8 cellular contexts compared by ENCODE assay signal in genomic region chr14:72892103-72892878, GRCh38. TPM values are rescaled to one million over a fixed set of nuclear protein-coding genes. Genes with fewer than 3 reads are reported as not detected.
A peak's percentile ranks its signal among the peaks of the same experiment; 100 is the strongest.
DNase-seq lines count a peak whose midpoint lies in the region; ATAC-seq and TF ChIP-seq lines count a peak whose summit lies in the region.

No MANE protein-coding gene starts in this region.

- H3K27ac ChIP-seq in CD4-positive, CD25-positive, alpha-beta regulatory T cell (ENCODE audit: insufficient read depth, low read length, poor library complexity, severe bottlenecking), result no peak overlapping the region
- H3K27ac ChIP-seq in trophoblast cell (ENCODE audit: low read depth, low read length), result no peak overlapping the region

- H3K79me1 ChIP-seq in trophoblast cell (ENCODE audit: low read length), result no peaks in the 10 kb centered on the region

- peaks cover 49% of the 10 kb centered on the region for H3K27me3 Mint-ChIP-seq in CD4-positive, CD25-positive, alpha-beta regulatory T cell

- peaks cover 30% of the 10 kb centered on the region for H3K4me1 ChIP-seq in CD4-positive, CD25-positive, alpha-beta regulatory T cell (ENCODE audit: control insufficient read depth, insufficient read depth, low read length, poor library complexity, severe bottlenecking)
- peaks cover 14 to 19% of the 10 kb centered on the region in 2 experiments for H3K4me1 ChIP-seq in trophoblast cell (ENCODE audit: control insufficient read depth in 1 of 2, insufficient read depth in 2 of 2, low read length in 2 of 2)

- DNase-seq in CD4-positive, CD25-positive, alpha-beta regulatory T cell, result peak; percentile 13 to 46 (median 32)
- DNase-seq in Jurkat, Clone E6-1 (ENCODE audit: low read depth, low spot score), result no peak
- DNase-seq in activated T-cell treated with anti-CD3 and anti-CD28 coated beads for 4 hours (peak; percentile 9), fibroblast of the aortic adventitia (ENCODE audit: low read depth) (peak; percentile 55), trophoblast cell (peak in 1 of 2 donors; percentile 31)
- DNase-seq in NK-92 treated with Interleukin-12 subunit alpha and Interleukin-12 subunit beta, amount 100 ng/mL, for 24 hours (lab: John Stamatoyannopoulos, UW), result no peak

- no CpG with 5 or more reads among the region's 47 CpGs for WGBS in trophoblast cell (ENCODE audit: extremely low coverage, insufficient coverage, insufficient read length)

- H3K27ac Mint-ChIP-seq in CD4-positive, CD25-positive, alpha-beta regulatory T cell, result peak overlapping the region; percentile 83 to 93 (median 88)

- no peak overlapping the region for H4K12ac ChIP-seq in trophoblast cell (ENCODE audit: low read depth, low read length)

- H3K18ac ChIP-seq in trophoblast cell (ENCODE audit: low read length), result no peak overlapping the region

- H2BK120ac ChIP-seq in trophoblast cell (ENCODE audit: insufficient read depth, low read length, poor library complexity), result no peak overlapping the region

- peak overlapping the region; percentile 18 for H2AFZ ChIP-seq in trophoblast cell (ENCODE audit: insufficient read depth, low read length, poor library complexity)

- peaks cover 7 to 33% (median 21%) of the 10 kb centered on the region in 4 donors for H3K4me1 Mint-ChIP-seq in CD4-positive, CD25-positive, alpha-beta regulatory T cell

- peaks cover 0 to 4% (median 0%) of the 10 kb centered on the region in 7 donors for H3K9me3 Mint-ChIP-seq in CD4-positive, CD25-positive, alpha-beta regulatory T cell

- H3K9me3 ChIP-seq in CD4-positive, CD25-positive, alpha-beta regulatory T cell (ENCODE audit: control insufficient read depth in 2 of 2, low read length in 2 of 2), result no peaks in the 10 kb centered on the region
- H3K9me3 ChIP-seq in trophoblast cell (ENCODE audit: insufficient read depth, low read depth, low read length), result peaks cover 2% of the 10 kb centered on the region

- H2BK12ac ChIP-seq in trophoblast cell (ENCODE audit: low read length), result no peak overlapping the region

- peak overlapping the region; percentile 91 to 97 (median 96) for H3K4me3 Mint-ChIP-seq in CD4-positive, CD25-positive, alpha-beta regulatory T cell

- H3K4ac ChIP-seq in trophoblast cell (ENCODE audit: low read depth, low read length), result no peak overlapping the region

- H3K4me3 ChIP-seq in CD4-positive, CD25-positive, alpha-beta regulatory T cell (ENCODE audit: low read depth, low read length), result peak overlapping the region; percentile 77
- H3K4me3 ChIP-seq in Jurkat, Clone E6-1 (ENCODE audit: low read length), result peak overlapping the region; percentile 86
- peak overlapping the region; percentile 80 for H3K4me3 ChIP-seq in fibroblast of the aortic adventitia (ENCODE audit: low read depth, low read length)
- peak overlapping the region; percentile 81 for H3K4me3 ChIP-seq in trophoblast cell (ENCODE audit: low read depth, low read length)

- no peaks in the 10 kb centered on the region for H3K36me3 Mint-ChIP-seq in CD4-positive, CD25-positive, alpha-beta regulatory T cell

- no peaks in the 10 kb centered on the region for H3K36me3 ChIP-seq in CD4-positive, CD25-positive, alpha-beta regulatory T cell (ENCODE audit: control insufficient read depth, insufficient read depth, low read length)
- H3K36me3 ChIP-seq in trophoblast cell (ENCODE audit: control insufficient read depth in 1 of 2, insufficient read depth in 2 of 2, low read length in 2 of 2), result no peaks in the 10 kb centered on the region

- H2AK5ac ChIP-seq in trophoblast cell (ENCODE audit: low read length), result no peak overlapping the region

- peak; percentile 13 for TF ChIP-seq CTCF in fibroblast of the aortic adventitia (IDR thresholded peaks at IDR 0.05; ENCODE audit: insufficient read depth, low read length)

- no peak overlapping the region for H3K23ac ChIP-seq in trophoblast cell (ENCODE audit: low read length)

- no peaks in the 10 kb centered on the region for H3K79me2 ChIP-seq in trophoblast cell (ENCODE audit: control insufficient read depth, insufficient read depth, low read length, poor library complexity)

- no peak overlapping the region for H4K91ac ChIP-seq in trophoblast cell (ENCODE audit: low read depth, low read length)

- H3K9ac ChIP-seq in trophoblast cell (ENCODE audit: low read length), result peak overlapping the region; percentile 20

- H3K14ac ChIP-seq in trophoblast cell (ENCODE audit: low read length), result no peak overlapping the region

- no peak for ATAC-seq in CD4-positive, CD25-positive, alpha-beta regulatory T cell (ENCODE audit: low read depth in 2 of 2)
- ATAC-seq in GM19023 (IDR thresholded peaks at IDR 0.05; ENCODE audit: unreplicated experiment), result no peak
- no peak for ATAC-seq in HG02798 (IDR thresholded peaks at IDR 0.05; ENCODE audit: poor library complexity, unreplicated experiment)

- H2BK5ac ChIP-seq in trophoblast cell (ENCODE audit: low read depth, low read length, poor library complexity), result no peak overlapping the region

- H3K27me3 ChIP-seq in CD4-positive, CD25-positive, alpha-beta regulatory T cell (ENCODE audit: control insufficient read depth, insufficient read depth, low read length), result peaks cover 45% of the 10 kb centered on the region
- H3K27me3 ChIP-seq in trophoblast cell (ENCODE audit: insufficient read depth, low read length), result peaks cover 26% of the 10 kb centered on the region

- H4K8ac ChIP-seq in trophoblast cell (ENCODE audit: low read depth, low read length), result no peak overlapping the region

- H3K4me2 ChIP-seq in trophoblast cell (ENCODE audit: low read length), result peak overlapping the region; percentile 98

RNA-seq across cellular contexts. Expression of gene DPF3, which starts 1.6 kb away (rescaled TPM):
- 2.0 TPM for total RNA-seq in CD4-positive, CD25-positive, alpha-beta regulatory T cell
- polyA plus RNA-seq in CD4-positive, CD25-positive, alpha-beta regulatory T cell, result under 1 TPM in 3 of 4 donors, not detected in 1; 0.11 to 0.81 (median 0.16) TPM
- 6.5 TPM for polyA plus RNA-seq in Jurkat, Clone E6-1 (2012; ENCODE audit: insufficient read depth, insufficient read length)
- total RNA-seq in fibroblast of the aortic adventitia (ENCODE audit: low replicate concordance), result 1.3 and 16.3 TPM in 2 replicates
- polyA plus RNA-seq in trophoblast cell (2013), result 4.3 and 4.7 TPM in 2 replicates

RNA-seq across cellular contexts. Expression of gene DCAF4, which starts 34.0 kb away (rescaled TPM):
- total RNA-seq in CD4-positive, CD25-positive, alpha-beta regulatory T cell, result 32.6 TPM
- 10 to 100 TPM in 2 of 4 donors, 1 to 10 TPM in 2; 7.1 to 12.1 (median 9.3) TPM for polyA plus RNA-seq in CD4-positive, CD25-positive, alpha-beta regulatory T cell
- 28.7 TPM for polyA plus RNA-seq in Jurkat, Clone E6-1 (2012; ENCODE audit: insufficient read depth, insufficient read length)
- total RNA-seq in fibroblast of the aortic adventitia (ENCODE audit: low replicate concordance), result 20.6 and 21.1 TPM in 2 replicates
- 35.0 and 42.5 TPM in 2 replicates for polyA plus RNA-seq in trophoblast cell (2013)

Comparison
In these comparisons a context has a peak if more than half of its experiments do, and no peak if none do; other contexts are left out.
1. DNase-seq: peak in CD4-positive, CD25-positive, alpha-beta regulatory T cell (3 of 3), activated T-cell treated with anti-CD3 and anti-CD28 coated beads for 4 hours (single experiment) and fibroblast of the aortic adventitia (single experiment); none in Jurkat, Clone E6-1 (single experiment) and NK-92 treated with Interleukin-12 subunit alpha and Interleukin-12 subunit beta, amount 100 ng/mL, for 24 hours (single experiment).
2. Peak in every context shown above with its lines, with median percentiles within 50 percentile points of each other: H3K4me3 ChIP-seq.